ENCODE assay signal across 9 cellular contexts in the genomic region with DNA sequence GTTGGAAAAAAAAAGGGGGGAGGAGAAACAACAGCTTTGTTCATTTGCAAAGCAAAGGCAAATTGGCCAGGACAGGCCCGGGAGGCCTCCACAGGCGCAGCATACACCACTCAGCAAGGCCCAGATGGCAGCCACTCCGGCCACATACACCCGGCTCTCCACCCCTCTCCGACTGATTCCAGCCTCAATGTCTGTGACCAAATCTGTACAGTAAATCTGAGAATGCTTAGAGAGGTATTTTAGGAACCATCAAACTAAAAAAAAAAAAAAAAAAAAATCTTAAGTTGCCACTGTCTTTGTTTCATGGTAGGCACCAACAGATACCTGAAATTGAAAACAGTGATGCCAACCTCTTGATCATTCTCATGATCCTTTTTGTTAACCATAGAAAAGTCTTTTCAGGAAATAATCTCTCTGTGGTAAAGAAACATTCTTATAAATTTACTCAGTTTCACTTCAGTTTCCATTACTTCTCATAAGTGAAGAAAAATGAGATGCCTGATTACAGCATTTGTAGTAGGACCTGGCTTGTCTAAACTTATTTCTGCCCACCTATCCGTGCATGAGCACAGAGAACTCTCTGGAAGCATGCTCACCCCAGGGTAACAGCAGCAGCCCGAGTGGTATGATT. TPM values are rescaled to one million over a fixed set of nuclear protein-coding genes. Genes with fewer than 3 reads are reported as not detected.
DNase-seq lines count a peak whose midpoint lies in the region; ATAC-seq lines count a peak whose summit lies in the region.
"Had no signal": no experiment of that assay in that cellular context is flagged by ENCODE, and none has a peak within 500 bp of the region (broad histone marks: within the 10 kb centered on the region; RNA-seq: fewer than 3 reads in every experiment).

No MANE protein-coding gene starts in this region.

- H3K27me3 Mint-ChIP-seq in activated naive CD8-positive, alpha-beta T cell treated with anti-CD3 and anti-CD28 coated beads, Interleukin-2, amount 10 ng/mL, durations not matched to agents 7 days and 5 days, result no peaks in the 10 kb centered on the region

- H3K9me3 Mint-ChIP-seq in activated naive CD8-positive, alpha-beta T cell treated with anti-CD3 and anti-CD28 coated beads, Interleukin-2, amount 10 ng/mL, durations not matched to agents 7 days and 5 days, result no peaks in the 10 kb centered on the region
- H3K9me3 Mint-ChIP-seq: activated T-helper 2 cell treated with anti-CD3 and anti-CD28 coated beads, Interferon-gamma antibody, Interleukin-2, Interleukin-4, amounts not matched to agents 10 μg/mL and 5 μg/mL and 100 μg/mL, durations not matched to agents 14 hours and 24 hours and 36 hours had no signal

- DNase-seq in AG20443 (ENCODE audit: low spot score) (peak; percentile 7), putamen (ENCODE audit: low spot score) (no peak), iPS-NIHi11 (ENCODE audit: low spot score) (no peak), dedifferentiated amniotic fluid mesenchymal stem cell (ENCODE audit: extremely low spot score) (no peak), NCI-H2107 (lab: John Stamatoyannopoulos, UW) (no peak)
- DNase-seq in activated naive CD8-positive, alpha-beta T cell treated with anti-CD3 and anti-CD28 coated beads, Interleukin-2, amount 10 ng/mL, durations not matched to agents 7 days and 5 days, result peak; percentile 13

- H3K4me1 Mint-ChIP-seq in activated naive CD8-positive, alpha-beta T cell treated with anti-CD3 and anti-CD28 coated beads, Interleukin-2, amount 10 ng/mL, durations not matched to agents 7 days and 5 days, result peaks cover 70% of the 10 kb centered on the region

- POLR2A ChIA-PET in activated naive CD8-positive, alpha-beta T cell treated with anti-CD3 and anti-CD28 coated beads, Interleukin-2, amount 10 ng/mL, durations not matched to agents 7 days and 5 days (lab: Charles Lee), result interaction anchor here (0.7 to 1.7 kb wide), 2 partner anchors 19 to 48 kb away, joined by 4 to 5 read pairs; no protein-coding TSS in a partner anchor

- ATAC-seq in GM19023 (IDR thresholded peaks at IDR 0.05; ENCODE audit: unreplicated experiment), result peak; percentile 57
- ATAC-seq in HG03097 (IDR thresholded peaks at IDR 0.05; ENCODE audit: low FRiP score, unreplicated experiment), result peak; percentile 64
- no peak for ATAC-seq in activated naive CD8-positive, alpha-beta T cell treated with anti-CD3 and anti-CD28 coated beads, Interleukin-2, amount 10 ng/mL, durations not matched to agents 7 days and 5 days (ENCODE audit: low read depth)

- H3K27ac Mint-ChIP-seq in activated naive CD8-positive, alpha-beta T cell treated with anti-CD3 and anti-CD28 coated beads, Interleukin-2, amount 10 ng/mL, durations not matched to agents 7 days and 5 days, result no peak overlapping the region
- H3K27ac Mint-ChIP-seq: activated T-helper 2 cell treated with anti-CD3 and anti-CD28 coated beads, Interferon-gamma antibody, Interleukin-2, Interleukin-4, amounts not matched to agents 10 μg/mL and 5 μg/mL and 100 μg/mL, durations not matched to agents 14 hours and 24 hours and 36 hours had no signal

- H3K36me3 Mint-ChIP-seq in activated naive CD8-positive, alpha-beta T cell treated with anti-CD3 and anti-CD28 coated beads, Interleukin-2, amount 10 ng/mL, durations not matched to agents 7 days and 5 days, result peaks cover 20% of the 10 kb centered on the region

- H3K4me3 Mint-ChIP-seq in activated naive CD8-positive, alpha-beta T cell treated with anti-CD3 and anti-CD28 coated beads, Interleukin-2, amount 10 ng/mL, durations not matched to agents 7 days and 5 days, result no peak overlapping the region

RNA-seq across cellular contexts. Expression of a gene that starts 20.2 kb away (rescaled TPM):
- 10 to 100 TPM; 33.4 to 36.8 TPM for total RNA-seq in activated naive CD8-positive, alpha-beta T cell treated with anti-CD3 and anti-CD28 coated beads, Interleukin-2, amount 10 ng/mL, durations not matched to agents 7 days and 5 days

RNA-seq across cellular contexts. Expression of a gene that starts 40.4 kb away (rescaled TPM):
- 10 to 100 TPM; 54.7 to 57.8 TPM for total RNA-seq in activated naive CD8-positive, alpha-beta T cell treated with anti-CD3 and anti-CD28 coated beads, Interleukin-2, amount 10 ng/mL, durations not matched to agents 7 days and 5 days

Comparison
In these comparisons a context has a peak if more than half of its experiments do, and no peak if none do; other contexts are left out.
1. DNase-seq: peak in AG20443 (single experiment) and activated naive CD8-positive, alpha-beta T cell treated with anti-CD3 and anti-CD28 coated beads, Interleukin-2, amount 10 ng/mL, durations not matched to agents 7 days and 5 days (single experiment); none in putamen (single experiment), iPS-NIHi11 (single experiment), dedifferentiated amniotic fluid mesenchymal stem cell (single experiment) and NCI-H2107 (single experiment).